Comparison of ENCODE assay signal across 30 cellular contexts in the genomic region with DNA sequence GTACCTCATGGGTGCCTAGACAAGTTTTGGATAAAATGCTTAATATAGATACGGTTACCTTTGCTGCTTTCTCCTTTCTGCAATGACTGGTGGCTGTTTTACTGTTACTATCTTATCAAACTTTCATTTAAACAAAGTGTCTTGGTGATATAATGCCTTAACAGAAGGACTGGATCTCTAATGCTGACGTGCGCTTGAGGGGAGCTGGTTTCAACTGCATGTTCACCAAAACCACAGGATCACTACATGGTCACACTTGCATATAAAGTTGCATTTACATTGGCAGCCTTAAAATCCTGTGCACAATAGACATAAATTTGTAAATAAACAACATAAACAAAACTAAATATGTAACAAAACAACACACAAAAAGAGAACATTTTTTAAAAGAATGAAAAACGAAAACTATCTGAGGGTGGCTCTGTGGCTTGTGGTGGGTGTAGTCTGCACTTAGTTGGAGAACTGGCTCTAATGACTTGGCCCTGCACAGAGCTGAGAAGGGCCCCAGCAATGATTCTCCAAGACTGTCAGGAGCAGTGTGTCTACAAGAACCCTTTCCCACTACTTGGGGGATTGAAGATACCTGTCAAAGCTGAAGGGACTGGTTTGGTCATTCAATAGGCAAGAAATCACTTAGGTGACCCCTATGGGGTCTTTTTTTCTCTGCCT.
DNase-seq lines count a peak whose midpoint lies in the region; ATAC-seq lines count a peak whose summit lies in the region.
"Had no signal": no experiment of that assay in that cellular context is flagged by ENCODE, and none has a peak within 500 bp of the region (broad histone marks: within the 10 kb centered on the region; RNA-seq: fewer than 3 reads in every experiment).

No MANE protein-coding gene starts in this region.

- intact Hi-C loops in activated T-helper 2 cell treated with anti-CD3 and anti-CD28 coated beads, Interferon-gamma antibody, Interleukin-2, Interleukin-4, amounts not matched to agents 10 μg/mL and 5 μg/mL and 100 μg/mL, durations not matched to agents 14 hours and 24 hours and 36 hours (cut with micrococcal nuclease): no loop called here

- peak; percentile 56 for DNase-seq in activated CD8-positive, alpha-beta memory T cell treated with anti-CD3 and anti-CD28 coated beads for 24 hours
- DNase-seq in activated CD8-positive, alpha-beta memory T cell treated with anti-CD3 and anti-CD28 coated beads, Interleukin-2, amount 50 U/mL, for 4 hours: no peak
- DNase-seq in activated T-helper 2 cell treated with anti-CD3 and anti-CD28 coated beads, Interferon-gamma antibody, Interleukin-2, Interleukin-4, amounts not matched to agents 10 μg/mL and 5 μg/mL and 100 μg/mL, durations not matched to agents 14 hours and 24 hours and 36 hours (ENCODE audit: low spot score): no peak
- no peak for DNase-seq in stimulated activated effector memory CD8-positive, alpha-beta T cell treated with anti-CD3 and anti-CD28 coated beads, Interleukin-12 subunit alpha, Interleukin-12 subunit beta, amount 100 ng/mL, for 72 hours (ENCODE audit: low spot score in 2 of 2)
- DNase-seq in GM19240 (ENCODE audit: insufficient read length, low spot score) (no peak), substantia nigra (lab: John Stamatoyannopoulos, UW) (no peak), HPDE6-E6E7 (ENCODE audit: extremely low spot score) (no peak)
- DNase-seq: activated CD4-positive, alpha-beta T cell treated with anti-CD3 and anti-CD28 coated beads for 48 hours; activated naive CD4-positive, alpha-beta T cell treated with Interleukin-2 at 50 U/mL for 16 hours; effector CD8-positive, alpha-beta T cell; EL; GOT3; hippocampal formation; mammary epithelial cell; mucosa of descending colon; NCI-H146; NCI-H226; psoas muscle; SHP77; stimulated activated CD4-positive, alpha-beta T cell treated with anti-CD3 and anti-CD28 coated beads, Interleukin-15, amount 100 ng/mL, for 24 hours; stimulated activated CD4-positive, alpha-beta T cell treated with anti-CD3 and anti-CD28 coated beads, Interleukin-4, amount 100 ng/mL, for 4 hours; T-helper 9 cell; upper lobe of left lung had no signal

- H3K4me3 Mint-ChIP-seq in activated T-helper 2 cell treated with anti-CD3 and anti-CD28 coated beads, Interferon-gamma antibody, Interleukin-2, Interleukin-4, amounts not matched to agents 10 μg/mL and 5 μg/mL and 100 μg/mL, durations not matched to agents 14 hours and 24 hours and 36 hours (ENCODE audit: low read depth): no peak overlapping the region
- H3K4me3 Mint-ChIP-seq in stimulated activated effector memory CD8-positive, alpha-beta T cell treated with anti-CD3 and anti-CD28 coated beads, Interleukin-12 subunit alpha, Interleukin-12 subunit beta, amount 100 ng/mL, for 72 hours: peak overlapping the region; percentile 11
- H3K4me3 Mint-ChIP-seq: IgD-negative memory B cell, nephron had no signal

- peak overlapping the region; percentile 96 for H3K27ac ChIP-seq in KOPT-K1 (ENCODE audit: low read depth, low read length, poor library complexity, severe bottlenecking)
- no peak overlapping the region for H3K27ac ChIP-seq in substantia nigra (ENCODE audit: low read depth, low read length, poor library complexity, severe bottlenecking)
- H3K27ac ChIP-seq: coronary artery, epithelial cell of prostate, psoas muscle, upper lobe of left lung, VCaP had no signal

- H3K36me3 ChIP-seq in KOPT-K1 (ENCODE audit: insufficient read depth, low read length): no peaks in the 10 kb centered on the region
- H3K36me3 ChIP-seq: upper lobe of left lung had no signal

- no peaks in the 10 kb centered on the region for H3K9me3 ChIP-seq in KOPT-K1 (ENCODE audit: insufficient read depth, low read length, poor library complexity, severe bottlenecking)
- H3K9me3 ChIP-seq: mucosa of descending colon, psoas muscle, upper lobe of left lung had no signal

- H3K4me1 Mint-ChIP-seq in activated T-helper 2 cell treated with anti-CD3 and anti-CD28 coated beads, Interferon-gamma antibody, Interleukin-2, Interleukin-4, amounts not matched to agents 10 μg/mL and 5 μg/mL and 100 μg/mL, durations not matched to agents 14 hours and 24 hours and 36 hours (ENCODE audit: low read depth): peaks cover 32% of the 10 kb centered on the region
- H3K4me1 Mint-ChIP-seq in stimulated activated effector memory CD8-positive, alpha-beta T cell treated with anti-CD3 and anti-CD28 coated beads, Interleukin-12 subunit alpha, Interleukin-12 subunit beta, amount 100 ng/mL, for 72 hours: peaks cover 53% of the 10 kb centered on the region

- H3K27ac Mint-ChIP-seq in activated T-helper 2 cell treated with anti-CD3 and anti-CD28 coated beads, Interferon-gamma antibody, Interleukin-2, Interleukin-4, amounts not matched to agents 10 μg/mL and 5 μg/mL and 100 μg/mL, durations not matched to agents 14 hours and 24 hours and 36 hours: peak overlapping the region; percentile 48
- no peak overlapping the region for H3K27ac Mint-ChIP-seq in stimulated activated effector memory CD8-positive, alpha-beta T cell treated with anti-CD3 and anti-CD28 coated beads, Interleukin-12 subunit alpha, Interleukin-12 subunit beta, amount 100 ng/mL, for 72 hours
- H3K27ac Mint-ChIP-seq: IgD-negative memory B cell had no signal

- peak; percentile 83 for ATAC-seq in stimulated activated effector memory CD8-positive, alpha-beta T cell treated with anti-CD3 and anti-CD28 coated beads, Interleukin-12 subunit alpha, Interleukin-12 subunit beta, amount 100 ng/mL, for 72 hours
- ATAC-seq: mucosa of descending colon, Panc1, psoas muscle had no signal

- H3K27me3 Mint-ChIP-seq in activated T-helper 2 cell treated with anti-CD3 and anti-CD28 coated beads, Interferon-gamma antibody, Interleukin-2, Interleukin-4, amounts not matched to agents 10 μg/mL and 5 μg/mL and 100 μg/mL, durations not matched to agents 14 hours and 24 hours and 36 hours (ENCODE audit: low read depth): no peaks in the 10 kb centered on the region

- H3K36me3 Mint-ChIP-seq in activated T-helper 2 cell treated with anti-CD3 and anti-CD28 coated beads, Interferon-gamma antibody, Interleukin-2, Interleukin-4, amounts not matched to agents 10 μg/mL and 5 μg/mL and 100 μg/mL, durations not matched to agents 14 hours and 24 hours and 36 hours (ENCODE audit: low read depth): no peaks in the 10 kb centered on the region
- no peaks in the 10 kb centered on the region for H3K36me3 Mint-ChIP-seq in stimulated activated effector memory CD8-positive, alpha-beta T cell treated with anti-CD3 and anti-CD28 coated beads, Interleukin-12 subunit alpha, Interleukin-12 subunit beta, amount 100 ng/mL, for 72 hours

- peaks cover 9% of the 10 kb centered on the region for H3K9me3 Mint-ChIP-seq in activated T-helper 2 cell treated with anti-CD3 and anti-CD28 coated beads, Interferon-gamma antibody, Interleukin-2, Interleukin-4, amounts not matched to agents 10 μg/mL and 5 μg/mL and 100 μg/mL, durations not matched to agents 14 hours and 24 hours and 36 hours
- H3K9me3 Mint-ChIP-seq in stimulated activated effector memory CD8-positive, alpha-beta T cell treated with anti-CD3 and anti-CD28 coated beads, Interleukin-12 subunit alpha, Interleukin-12 subunit beta, amount 100 ng/mL, for 72 hours: no peaks in the 10 kb centered on the region
- H3K9me3 Mint-ChIP-seq: IgD-negative memory B cell had no signal
